ENCODE assay signal across 1 cellular context in the genomic region with DNA sequence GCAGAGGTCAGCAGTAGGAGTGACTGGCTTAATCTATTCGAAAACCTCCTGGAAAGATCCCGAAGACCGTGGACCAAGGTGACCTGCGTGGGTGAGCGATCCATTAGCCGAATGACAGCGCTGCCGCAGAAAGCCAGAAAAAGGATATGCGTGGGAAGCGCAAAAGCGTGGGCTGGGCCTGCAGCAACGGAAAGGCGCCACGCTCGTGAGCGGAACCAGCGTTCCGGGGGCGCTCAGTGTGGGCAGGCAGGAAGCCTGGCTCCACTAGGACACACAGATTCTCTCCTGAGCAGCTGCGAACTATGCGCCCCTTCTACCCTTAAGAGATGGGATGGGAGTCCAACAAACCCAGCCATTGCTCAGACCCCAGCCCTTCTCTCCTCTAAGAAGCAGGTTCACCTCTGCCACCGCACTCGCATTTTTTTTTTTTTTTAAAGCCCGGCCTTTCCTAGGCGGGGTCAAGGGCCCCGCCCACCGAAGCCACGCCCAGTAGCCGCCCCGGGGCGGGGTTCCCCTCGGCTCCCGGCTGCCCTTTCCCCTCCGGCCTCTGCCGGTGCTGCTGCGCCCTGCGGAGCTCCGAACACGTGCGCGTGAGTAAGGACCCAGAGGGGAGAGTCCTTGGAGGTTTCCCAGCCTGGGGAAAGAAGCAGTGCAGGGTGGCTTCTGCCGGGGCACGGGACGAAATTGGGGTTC.
TF ChIP-seq lines count a peak whose summit lies in the region.

No MANE protein-coding gene starts in this region.

TF ChIP-seq in HepG2, 621 proteins besides CTCF, POLR2A, EP300 and RAD21 (continued from another document and continues in another):
- TF ChIP-seq, protein P1, sequence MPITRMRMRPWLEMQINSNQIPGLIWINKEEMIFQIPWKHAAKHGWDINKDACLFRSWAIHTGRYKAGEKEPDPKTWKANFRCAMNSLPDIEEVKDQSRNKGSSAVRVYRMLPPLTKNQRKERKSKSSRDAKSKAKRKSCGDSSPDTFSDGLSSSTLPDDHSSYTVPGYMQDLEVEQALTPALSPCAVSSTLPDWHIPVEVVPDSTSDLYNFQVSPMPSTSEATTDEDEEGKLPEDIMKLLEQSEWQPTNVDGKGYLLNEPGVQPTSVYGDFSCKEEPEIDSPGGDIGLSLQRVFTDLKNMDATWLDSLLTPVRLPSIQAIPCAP (CRISPR knock-in tag; IDR thresholded peaks at IDR 0.05; ENCODE audit: low read depth): 0 out of 2 replicates have a peak, but pooled peaks have one; percentile 8
- TF ChIP-seq SAP130 (CRISPR knock-in tag; IDR thresholded peaks at IDR 0.05; ENCODE audit: low read depth): peak; percentile 96
- TF ChIP-seq DNMT3B (CRISPR knock-in tag; conservative IDR thresholded peaks at IDR 0.05): peak; percentile 64
- peak; percentile 41; the same call in 1 of the 2 replicates for TF ChIP-seq ZSCAN29 (CRISPR knock-in tag; conservative IDR thresholded peaks at IDR 0.05)
- TF ChIP-seq SYNCRIP (IDR thresholded peaks at IDR 0.05; ENCODE audit: insufficient read depth, low read depth, low read length): no peak
- TF ChIP-seq, protein P2, sequence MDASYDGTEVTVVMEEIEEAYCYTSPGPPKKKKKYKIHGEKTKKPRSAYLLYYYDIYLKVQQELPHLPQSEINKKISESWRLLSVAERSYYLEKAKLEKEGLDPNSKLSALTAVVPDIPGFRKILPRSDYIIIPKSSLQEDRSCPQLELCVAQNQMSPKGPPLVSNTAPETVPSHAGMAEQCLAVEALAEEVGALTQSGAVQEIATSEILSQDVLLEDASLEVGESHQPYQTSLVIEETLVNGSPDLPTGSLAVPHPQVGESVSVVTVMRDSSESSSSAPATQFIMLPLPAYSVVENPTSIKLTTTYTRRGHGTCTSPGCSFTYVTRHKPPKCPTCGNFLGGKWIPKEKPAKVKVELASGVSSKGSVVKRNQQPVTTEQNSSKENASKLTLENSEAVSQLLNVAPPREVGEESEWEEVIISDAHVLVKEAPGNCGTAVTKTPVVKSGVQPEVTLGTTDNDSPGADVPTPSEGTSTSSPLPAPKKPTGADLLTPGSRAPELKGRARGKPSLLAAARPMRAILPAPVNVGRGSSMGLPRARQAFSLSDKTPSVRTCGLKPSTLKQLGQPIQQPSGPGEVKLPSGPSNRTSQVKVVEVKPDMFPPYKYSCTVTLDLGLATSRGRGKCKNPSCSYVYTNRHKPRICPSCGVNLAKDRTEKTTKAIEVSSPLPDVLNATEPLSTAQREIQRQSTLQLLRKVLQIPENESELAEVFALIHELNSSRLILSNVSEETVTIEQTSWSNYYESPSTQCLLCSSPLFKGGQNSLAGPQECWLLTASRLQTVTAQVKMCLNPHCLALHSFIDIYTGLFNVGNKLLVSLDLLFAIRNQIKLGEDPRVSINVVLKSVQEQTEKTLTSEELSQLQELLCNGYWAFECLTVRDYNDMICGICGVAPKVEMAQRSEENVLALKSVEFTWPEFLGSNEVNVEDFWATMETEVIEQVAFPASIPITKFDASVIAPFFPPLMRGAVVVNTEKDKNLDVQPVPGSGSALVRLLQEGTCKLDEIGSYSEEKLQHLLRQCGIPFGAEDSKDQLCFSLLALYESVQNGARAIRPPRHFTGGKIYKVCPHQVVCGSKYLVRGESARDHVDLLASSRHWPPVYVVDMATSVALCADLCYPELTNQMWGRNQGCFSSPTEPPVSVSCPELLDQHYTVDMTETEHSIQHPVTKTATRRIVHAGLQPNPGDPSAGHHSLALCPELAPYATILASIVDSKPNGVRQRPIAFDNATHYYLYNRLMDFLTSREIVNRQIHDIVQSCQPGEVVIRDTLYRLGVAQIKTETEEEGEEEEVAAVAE (CRISPR knock-in tag; IDR thresholded peaks at IDR 0.05; ENCODE audit: borderline replicate concordance): peak; percentile 69; the same call in 1 of the 2 replicates
- TF ChIP-seq ZNF589 (CRISPR knock-in tag; conservative IDR thresholded peaks at IDR 0.05): no peak; the same call in 1 of the 2 replicates
- TF ChIP-seq ATF7-NPFF (CRISPR knock-in tag; IDR thresholded peaks at IDR 0.05; ENCODE audit: low read depth): peak; percentile 40; the same call in 1 of the 2 replicates
- TF ChIP-seq TCF12 (IDR thresholded peaks at IDR 0.05): no peak
- TF ChIP-seq TCF12 (CRISPR knock-in tag; IDR thresholded peaks at IDR 0.05): no peak
- TF ChIP-seq KDM4B (CRISPR knock-in tag; IDR thresholded peaks at IDR 0.05): no peak; the same call in 1 of the 2 replicates
- TF ChIP-seq ZNF747 (CRISPR knock-in tag; IDR thresholded peaks at IDR 0.05; ENCODE audit: borderline replicate concordance): no peak; the same call in 1 of the 2 replicates
- no peak for TF ChIP-seq ZNF496 (CRISPR knock-in tag; IDR thresholded peaks at IDR 0.05; ENCODE audit: insufficient replicate concordance)
- TF ChIP-seq, protein P3, sequence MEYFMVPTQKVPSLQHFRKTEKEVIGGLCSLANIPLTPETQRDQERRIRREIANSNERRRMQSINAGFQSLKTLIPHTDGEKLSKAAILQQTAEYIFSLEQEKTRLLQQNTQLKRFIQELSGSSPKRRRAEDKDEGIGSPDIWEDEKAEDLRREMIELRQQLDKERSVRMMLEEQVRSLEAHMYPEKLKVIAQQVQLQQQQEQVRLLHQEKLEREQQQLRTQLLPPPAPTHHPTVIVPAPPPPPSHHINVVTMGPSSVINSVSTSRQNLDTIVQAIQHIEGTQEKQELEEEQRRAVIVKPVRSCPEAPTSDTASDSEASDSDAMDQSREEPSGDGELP (IDR thresholded peaks at IDR 0.05; ENCODE audit: borderline replicate concordance, low read depth): 0 out of 2 replicates have a peak, but pooled peaks have one; percentile 10
- TF ChIP-seq ZNF879 (CRISPR knock-in tag; IDR thresholded peaks at IDR 0.05): no peak; the same call in 1 of the 2 replicates
- TF ChIP-seq, protein P4, sequence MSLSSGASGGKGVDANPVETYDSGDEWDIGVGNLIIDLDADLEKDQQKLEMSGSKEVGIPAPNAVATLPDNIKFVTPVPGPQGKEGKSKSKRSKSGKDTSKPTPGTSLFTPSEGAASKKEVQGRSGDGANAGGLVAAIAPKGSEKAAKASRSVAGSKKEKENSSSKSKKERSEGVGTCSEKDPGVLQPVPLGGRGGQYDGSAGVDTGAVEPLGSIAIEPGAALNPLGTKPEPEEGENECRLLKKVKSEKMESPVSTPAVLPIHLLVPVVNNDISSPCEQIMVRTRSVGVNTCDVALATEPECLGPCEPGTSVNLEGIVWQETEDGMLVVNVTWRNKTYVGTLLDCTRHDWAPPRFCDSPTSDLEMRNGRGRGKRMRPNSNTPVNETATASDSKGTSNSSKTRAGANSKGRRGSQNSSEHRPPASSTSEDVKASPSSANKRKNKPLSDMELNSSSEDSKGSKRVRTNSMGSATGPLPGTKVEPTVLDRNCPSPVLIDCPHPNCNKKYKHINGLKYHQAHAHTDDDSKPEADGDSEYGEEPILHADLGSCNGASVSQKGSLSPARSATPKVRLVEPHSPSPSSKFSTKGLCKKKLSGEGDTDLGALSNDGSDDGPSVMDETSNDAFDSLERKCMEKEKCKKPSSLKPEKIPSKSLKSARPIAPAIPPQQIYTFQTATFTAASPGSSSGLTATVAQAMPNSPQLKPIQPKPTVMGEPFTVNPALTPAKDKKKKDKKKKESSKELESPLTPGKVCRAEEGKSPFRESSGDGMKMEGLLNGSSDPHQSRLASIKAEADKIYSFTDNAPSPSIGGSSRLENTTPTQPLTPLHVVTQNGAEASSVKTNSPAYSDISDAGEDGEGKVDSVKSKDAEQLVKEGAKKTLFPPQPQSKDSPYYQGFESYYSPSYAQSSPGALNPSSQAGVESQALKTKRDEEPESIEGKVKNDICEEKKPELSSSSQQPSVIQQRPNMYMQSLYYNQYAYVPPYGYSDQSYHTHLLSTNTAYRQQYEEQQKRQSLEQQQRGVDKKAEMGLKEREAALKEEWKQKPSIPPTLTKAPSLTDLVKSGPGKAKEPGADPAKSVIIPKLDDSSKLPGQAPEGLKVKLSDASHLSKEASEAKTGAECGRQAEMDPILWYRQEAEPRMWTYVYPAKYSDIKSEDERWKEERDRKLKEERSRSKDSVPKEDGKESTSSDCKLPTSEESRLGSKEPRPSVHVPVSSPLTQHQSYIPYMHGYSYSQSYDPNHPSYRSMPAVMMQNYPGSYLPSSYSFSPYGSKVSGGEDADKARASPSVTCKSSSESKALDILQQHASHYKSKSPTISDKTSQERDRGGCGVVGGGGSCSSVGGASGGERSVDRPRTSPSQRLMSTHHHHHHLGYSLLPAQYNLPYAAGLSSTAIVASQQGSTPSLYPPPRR (CRISPR knock-in tag; IDR thresholded peaks at IDR 0.05; ENCODE audit: borderline replicate concordance): no peak
- TF ChIP-seq ZNF816 (CRISPR knock-in tag; IDR thresholded peaks at IDR 0.05; ENCODE audit: borderline replicate concordance): no peak
- TF ChIP-seq, protein P5, sequence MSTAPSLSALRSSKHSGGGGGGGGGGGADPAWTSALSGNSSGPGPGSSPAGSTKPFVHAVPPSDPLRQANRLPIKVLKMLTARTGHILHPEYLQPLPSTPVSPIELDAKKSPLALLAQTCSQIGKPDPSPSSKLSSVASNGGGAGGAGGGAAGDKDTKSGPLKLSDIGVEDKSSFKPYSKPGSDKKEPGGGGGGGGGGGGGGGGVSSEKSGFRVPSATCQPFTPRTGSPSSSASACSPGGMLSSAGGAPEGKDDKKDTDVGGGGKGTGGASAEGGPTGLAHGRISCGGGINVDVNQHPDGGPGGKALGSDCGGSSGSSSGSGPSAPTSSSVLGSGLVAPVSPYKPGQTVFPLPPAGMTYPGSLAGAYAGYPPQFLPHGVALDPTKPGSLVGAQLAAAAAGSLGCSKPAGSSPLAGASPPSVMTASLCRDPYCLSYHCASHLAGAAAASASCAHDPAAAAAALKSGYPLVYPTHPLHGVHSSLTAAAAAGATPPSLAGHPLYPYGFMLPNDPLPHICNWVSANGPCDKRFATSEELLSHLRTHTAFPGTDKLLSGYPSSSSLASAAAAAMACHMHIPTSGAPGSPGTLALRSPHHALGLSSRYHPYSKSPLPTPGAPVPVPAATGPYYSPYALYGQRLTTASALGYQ (CRISPR knock-in tag; IDR thresholded peaks at IDR 0.05): no peak
- TF ChIP-seq FOXJ3 (CRISPR knock-in tag; IDR thresholded peaks at IDR 0.05; ENCODE audit: borderline replicate concordance): peak; percentile 45; the same call in 1 of the 2 replicates
- no peak for TF ChIP-seq CAMTA2 (CRISPR knock-in tag; IDR thresholded peaks at IDR 0.05; ENCODE audit: borderline replicate concordance)
- no peak for TF ChIP-seq TBP (CRISPR knock-in tag; IDR thresholded peaks at IDR 0.05)
- TF ChIP-seq PPARG (CRISPR knock-in tag; conservative IDR thresholded peaks at IDR 0.05): peak; percentile 68
- no peak for TF ChIP-seq CENPX (CRISPR knock-in tag; IDR thresholded peaks at IDR 0.05)
- TF ChIP-seq RCOR2 (CRISPR knock-in tag; IDR thresholded peaks at IDR 0.05): no peak
- TF ChIP-seq, protein P6, sequence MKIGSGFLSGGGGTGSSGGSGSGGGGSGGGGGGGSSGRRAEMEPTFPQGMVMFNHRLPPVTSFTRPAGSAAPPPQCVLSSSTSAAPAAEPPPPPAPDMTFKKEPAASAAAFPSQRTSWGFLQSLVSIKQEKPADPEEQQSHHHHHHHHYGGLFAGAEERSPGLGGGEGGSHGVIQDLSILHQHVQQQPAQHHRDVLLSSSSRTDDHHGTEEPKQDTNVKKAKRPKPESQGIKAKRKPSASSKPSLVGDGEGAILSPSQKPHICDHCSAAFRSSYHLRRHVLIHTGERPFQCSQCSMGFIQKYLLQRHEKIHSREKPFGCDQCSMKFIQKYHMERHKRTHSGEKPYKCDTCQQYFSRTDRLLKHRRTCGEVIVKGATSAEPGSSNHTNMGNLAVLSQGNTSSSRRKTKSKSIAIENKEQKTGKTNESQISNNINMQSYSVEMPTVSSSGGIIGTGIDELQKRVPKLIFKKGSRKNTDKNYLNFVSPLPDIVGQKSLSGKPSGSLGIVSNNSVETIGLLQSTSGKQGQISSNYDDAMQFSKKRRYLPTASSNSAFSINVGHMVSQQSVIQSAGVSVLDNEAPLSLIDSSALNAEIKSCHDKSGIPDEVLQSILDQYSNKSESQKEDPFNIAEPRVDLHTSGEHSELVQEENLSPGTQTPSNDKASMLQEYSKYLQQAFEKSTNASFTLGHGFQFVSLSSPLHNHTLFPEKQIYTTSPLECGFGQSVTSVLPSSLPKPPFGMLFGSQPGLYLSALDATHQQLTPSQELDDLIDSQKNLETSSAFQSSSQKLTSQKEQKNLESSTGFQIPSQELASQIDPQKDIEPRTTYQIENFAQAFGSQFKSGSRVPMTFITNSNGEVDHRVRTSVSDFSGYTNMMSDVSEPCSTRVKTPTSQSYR (CRISPR knock-in tag; IDR thresholded peaks at IDR 0.05; ENCODE audit: borderline replicate concordance): 0 out of 2 replicates have a peak, but pooled peaks have one; percentile 22
- TF ChIP-seq, protein P7, sequence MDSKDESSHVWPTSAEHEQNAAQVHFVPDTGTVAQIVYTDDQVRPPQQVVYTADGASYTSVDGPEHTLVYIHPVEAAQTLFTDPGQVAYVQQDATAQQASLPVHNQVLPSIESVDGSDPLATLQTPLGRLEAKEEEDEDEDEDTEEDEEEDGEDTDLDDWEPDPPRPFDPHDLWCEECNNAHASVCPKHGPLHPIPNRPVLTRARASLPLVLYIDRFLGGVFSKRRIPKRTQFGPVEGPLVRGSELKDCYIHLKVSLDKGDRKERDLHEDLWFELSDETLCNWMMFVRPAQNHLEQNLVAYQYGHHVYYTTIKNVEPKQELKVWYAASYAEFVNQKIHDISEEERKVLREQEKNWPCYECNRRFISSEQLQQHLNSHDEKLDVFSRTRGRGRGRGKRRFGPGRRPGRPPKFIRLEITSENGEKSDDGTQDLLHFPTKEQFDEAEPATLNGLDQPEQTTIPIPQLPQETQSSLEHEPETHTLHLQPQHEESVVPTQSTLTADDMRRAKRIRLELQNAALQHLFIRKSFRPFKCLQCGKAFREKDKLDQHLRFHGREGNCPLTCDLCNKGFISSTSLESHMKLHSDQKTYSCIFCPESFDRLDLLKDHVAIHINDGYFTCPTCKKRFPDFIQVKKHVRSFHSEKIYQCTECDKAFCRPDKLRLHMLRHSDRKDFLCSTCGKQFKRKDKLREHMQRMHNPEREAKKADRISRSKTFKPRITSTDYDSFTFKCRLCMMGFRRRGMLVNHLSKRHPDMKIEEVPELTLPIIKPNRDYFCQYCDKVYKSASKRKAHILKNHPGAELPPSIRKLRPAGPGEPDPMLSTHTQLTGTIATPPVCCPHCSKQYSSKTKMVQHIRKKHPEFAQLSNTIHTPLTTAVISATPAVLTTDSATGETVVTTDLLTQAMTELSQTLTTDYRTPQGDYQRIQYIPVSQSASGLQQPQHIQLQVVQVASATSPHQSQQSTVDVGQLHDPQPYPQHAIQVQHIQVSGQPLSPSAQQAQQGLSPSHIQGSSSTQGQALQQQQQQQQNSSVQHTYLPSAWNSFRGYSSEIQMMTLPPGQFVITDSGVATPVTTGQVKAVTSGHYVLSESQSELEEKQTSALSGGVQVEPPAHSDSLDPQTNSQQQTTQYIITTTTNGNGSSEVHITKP (CRISPR knock-in tag; IDR thresholded peaks at IDR 0.05; ENCODE audit: low read depth): 0 out of 2 replicates have a peak, but pooled peaks have one; percentile 40
- TF ChIP-seq, protein P8, sequence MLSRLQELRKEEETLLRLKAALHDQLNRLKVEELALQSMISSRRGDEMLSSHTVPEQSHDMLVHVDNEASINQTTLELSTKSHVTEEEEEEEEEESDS (CRISPR knock-in tag; IDR thresholded peaks at IDR 0.05; ENCODE audit: borderline replicate concordance): no peak
- TF ChIP-seq ZMAT3 (CRISPR knock-in tag; conservative IDR thresholded peaks at IDR 0.05): 0 out of 2 replicates have a peak, but pooled peaks have one; percentile 30
- no peak for TF ChIP-seq MATR3 (CRISPR knock-in tag; IDR thresholded peaks at IDR 0.05)
- no peak for TF ChIP-seq ADNP (CRISPR knock-in tag; IDR thresholded peaks at IDR 0.05)
- no peak for TF ChIP-seq SCMH1 (CRISPR knock-in tag; IDR thresholded peaks at IDR 0.05; ENCODE audit: borderline replicate concordance)
- TF ChIP-seq GABPA (IDR thresholded peaks at IDR 0.05; ENCODE audit: low read depth, low read length): no peak
- peak; percentile 8; the same call in 1 of the 2 replicates for TF ChIP-seq GABPA (CRISPR knock-in tag; IDR thresholded peaks at IDR 0.05; ENCODE audit: low read depth)
- TF ChIP-seq ZNF138 (CRISPR knock-in tag; IDR thresholded peaks at IDR 0.05; ENCODE audit: low read depth): peak; percentile 13; the same call in 1 of the 2 replicates
- no peak for TF ChIP-seq ZNF136 (CRISPR knock-in tag; IDR thresholded peaks at IDR 0.05; ENCODE audit: low read depth)
- TF ChIP-seq ZNF891 (CRISPR knock-in tag; IDR thresholded peaks at IDR 0.05): no peak; the same call in 1 of the 2 replicates
